8 cellular contexts compared by ENCODE assay signal in the genomic region with DNA sequence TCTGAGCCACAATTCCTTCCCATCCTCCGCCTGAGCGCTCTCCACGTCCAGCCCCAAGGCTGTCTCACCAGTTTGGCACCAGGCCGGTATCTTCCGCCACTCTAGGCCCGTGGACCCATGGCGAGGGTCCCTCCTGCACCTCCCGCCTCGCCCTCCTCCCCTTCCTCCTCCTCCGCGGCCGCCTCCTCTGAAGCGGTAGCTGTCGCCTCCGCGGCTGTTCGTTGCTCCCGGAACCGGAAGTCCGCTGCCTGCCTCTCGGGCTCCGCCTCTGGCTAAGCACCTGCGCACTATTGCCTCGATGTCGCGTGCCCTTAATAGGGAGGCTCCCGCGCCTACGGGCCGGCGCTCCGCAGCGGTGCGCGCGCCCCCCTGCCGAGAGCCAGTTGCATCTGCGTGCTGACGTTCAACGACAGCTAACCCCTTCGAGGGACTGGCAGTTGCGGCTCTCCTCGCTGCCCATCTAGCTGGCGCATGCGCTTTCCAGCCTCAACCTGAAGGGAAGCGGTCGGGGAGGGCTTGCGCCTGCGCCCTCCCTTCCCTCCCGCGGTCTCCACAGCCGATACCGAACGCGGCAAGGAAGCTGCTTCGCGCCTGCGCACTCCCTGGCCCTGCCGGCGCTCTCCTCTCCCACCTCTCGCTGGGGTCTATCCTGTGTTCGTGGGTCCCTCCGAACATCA. TPM values are rescaled to one million over a fixed set of nuclear protein-coding genes. Genes with fewer than 3 reads are reported as not detected.
DNase-seq lines count a peak whose midpoint lies in the region; ATAC-seq and TF ChIP-seq lines count a peak whose summit lies in the region.

A gene with protein sequence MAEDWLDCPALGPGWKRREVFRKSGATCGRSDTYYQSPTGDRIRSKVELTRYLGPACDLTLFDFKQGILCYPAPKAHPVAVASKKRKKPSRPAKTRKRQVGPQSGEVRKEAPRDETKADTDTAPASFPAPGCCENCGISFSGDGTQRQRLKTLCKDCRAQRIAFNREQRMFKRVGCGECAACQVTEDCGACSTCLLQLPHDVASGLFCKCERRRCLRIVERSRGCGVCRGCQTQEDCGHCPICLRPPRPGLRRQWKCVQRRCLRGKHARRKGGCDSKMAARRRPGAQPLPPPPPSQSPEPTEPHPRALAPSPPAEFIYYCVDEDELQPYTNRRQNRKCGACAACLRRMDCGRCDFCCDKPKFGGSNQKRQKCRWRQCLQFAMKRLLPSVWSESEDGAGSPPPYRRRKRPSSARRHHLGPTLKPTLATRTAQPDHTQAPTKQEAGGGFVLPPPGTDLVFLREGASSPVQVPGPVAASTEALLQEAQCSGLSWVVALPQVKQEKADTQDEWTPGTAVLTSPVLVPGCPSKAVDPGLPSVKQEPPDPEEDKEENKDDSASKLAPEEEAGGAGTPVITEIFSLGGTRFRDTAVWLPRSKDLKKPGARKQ (minus strand): TSS at position 229 of the 677 bp plus-strand sequence. CDS start 1,531 bp downstream, outside the sequence.

- H3K79me2 ChIP-seq in KMS-11 (ENCODE audit: insufficient read depth, low read depth) = peaks cover 35% of the 10 kb centered on the region

- no peaks in the 10 kb centered on the region for H4K20me1 ChIP-seq in KMS-11 (ENCODE audit: insufficient read depth)

- H2AFZ ChIP-seq in KMS-11 (ENCODE audit: low read depth) = peak within 1 kb of the TSS; percentile 70

- H3K27me3 ChIP-seq in KMS-11 (ENCODE audit: insufficient read depth, low read depth) = no peaks in the 10 kb centered on the region
- H3K27me3 ChIP-seq in Peyer's patch = no peaks in the 10 kb centered on the region
- no peaks in the 10 kb centered on the region for H3K27me3 ChIP-seq in esophagus (ENCODE audit: control insufficient read depth in 1 of 2, insufficient read depth in 2 of 2, low read length in 2 of 2)
- H3K27me3 ChIP-seq in muscle layer of colon (ENCODE audit: control insufficient read depth in 1 of 2, insufficient read depth in 2 of 2, low read length in 2 of 2) = no peaks in the 10 kb centered on the region

- DNase-seq in DMS79 treated with DMSO at 0.1 percent for 48 hours (lab: John Stamatoyannopoulos, UW) (peak; percentile 97), Peyer's patch (peak; percentile 95 to 98 (median 97))
- DNase-seq in activated T-cell treated with anti-CD3 and anti-CD28 coated beads, Interleukin-2, amount 50 U/mL, for 48 hours = peak; percentile 93 to 95
- peak; percentile 92 for DNase-seq in stimulated activated CD8-positive, alpha-beta memory T cell treated with anti-CD3 and anti-CD28 coated beads, Interleukin-7, amount 100 ng/mL, for 24 hours (ENCODE audit: low read depth)

- peak within 1 kb of the TSS; percentile 75 for H3K4me3 ChIP-seq in KMS-11 (IDR thresholded peaks at IDR 0.05; ENCODE audit: insufficient read depth, low read depth, low read length)
- H3K4me3 ChIP-seq in Peyer's patch = peak within 1 kb of the TSS; percentile 77 to 92 (median 82)
- H3K4me3 ChIP-seq in esophagus (ENCODE audit: low read depth in 1 of 2, low read length in 2 of 2) = peak within 1 kb of the TSS; percentile 93 to 94
- H3K4me3 ChIP-seq in muscle layer of colon (ENCODE audit: low read depth in 1 of 2, low read length in 2 of 2) = peak within 1 kb of the TSS; percentile 86 to 99

- H3K9ac ChIP-seq in KMS-11 = peak within 1 kb of the TSS; percentile 73
- peak within 1 kb of the TSS; percentile 99 for H3K9ac ChIP-seq in muscle layer of colon (ENCODE audit: low read length)

- peak; percentile 88 to 91 for TF ChIP-seq POLR2A in Peyer's patch (IDR thresholded peaks at IDR 0.05)

- H3K27ac ChIP-seq in KMS-11 (peak within 1 kb of the TSS; percentile 54), Peyer's patch (peak within 1 kb of the TSS; percentile 84 to 96 (median 90)), esophagus (ENCODE audit: low read depth in 2 of 2, low read length in 1 of 2) (peak within 1 kb of the TSS; percentile 98), muscle layer of colon (ENCODE audit: low read depth, low read length) (peak within 1 kb of the TSS; percentile 81)

- peak; percentile 79 for ATAC-seq in GM21737 (IDR thresholded peaks at IDR 0.05; ENCODE audit: unreplicated experiment)

- peak within 1 kb of the TSS; percentile 98 for H3K4me2 ChIP-seq in KMS-11

- peaks cover 8% of the 10 kb centered on the region; the same call in 1 of the 2 replicates for H3K36me3 ChIP-seq in KMS-11 (ENCODE audit: insufficient read depth)
- H3K36me3 ChIP-seq in Peyer's patch = peaks cover 0 to 47% (median 0%) of the 10 kb centered on the region in 3 donors
- H3K36me3 ChIP-seq in esophagus (ENCODE audit: control insufficient read depth in 2 of 2, insufficient read depth in 2 of 2, low read length in 1 of 2) = peaks cover 17 to 41% of the 10 kb centered on the region in 2 donors
- peaks cover 41% of the 10 kb centered on the region for H3K36me3 ChIP-seq in muscle layer of colon (ENCODE audit: insufficient read depth, low read length)

- WGBS in esophagus, 2 donors = 0 to 1% methylated on average over 62 to 63 of the region's 63 CpGs

- TF ChIP-seq CTCF in KMS-11 (conservative IDR thresholded peaks at IDR 0.05; ENCODE audit: low read depth, low read length) = peak; percentile 49
- peak in 5 of 6 experiments; percentile 2 to 59 (median 50) for TF ChIP-seq CTCF in Peyer's patch (IDR thresholded peaks at IDR 0.05)

- H3K9me3 ChIP-seq in Peyer's patch (no peaks in the 10 kb centered on the region), esophagus (ENCODE audit: control insufficient read depth in 2 of 2, insufficient read depth in 1 of 2, low read depth in 1 of 2, low read length in 1 of 2) (no peaks in the 10 kb centered on the region), muscle layer of colon (ENCODE audit: low read length) (no peaks in the 10 kb centered on the region)

- peaks cover 27% of the 10 kb centered on the region for H3K4me1 ChIP-seq in KMS-11 (ENCODE audit: low read depth, poor library complexity, severe bottlenecking)
- peaks cover 0 to 30% (median 11%) of the 10 kb centered on the region in 4 donors for H3K4me1 ChIP-seq in Peyer's patch
- peaks cover 4 to 23% of the 10 kb centered on the region in 2 donors for H3K4me1 ChIP-seq in esophagus (ENCODE audit: control insufficient read depth in 2 of 2, insufficient read depth in 2 of 2, low read length in 1 of 2)
- H3K4me1 ChIP-seq in muscle layer of colon (ENCODE audit: insufficient read depth, low read length) = peaks cover 27% of the 10 kb centered on the region

RNA-seq across cellular contexts. Expression of the gene that starts here (rescaled TPM):
- total RNA-seq in Peyer's patch = 100 to 1,000 TPM in 3 of 4 donors, 10 to 100 TPM in 1; 85.1 to 168 (median 115) TPM
- 10 to 100 TPM; 32.5 to 34.8 TPM for polyA plus RNA-seq in esophagus

Comparison
In these comparisons a context has a peak if more than half of its experiments do, and no peak if none do; other contexts are left out.
1. Peak in every context shown above with its lines: DNase-seq, ATAC-seq, H3K4me3 ChIP-seq and H3K27ac ChIP-seq.